9 cellular contexts compared by ENCODE assay signal in the genomic region with DNA sequence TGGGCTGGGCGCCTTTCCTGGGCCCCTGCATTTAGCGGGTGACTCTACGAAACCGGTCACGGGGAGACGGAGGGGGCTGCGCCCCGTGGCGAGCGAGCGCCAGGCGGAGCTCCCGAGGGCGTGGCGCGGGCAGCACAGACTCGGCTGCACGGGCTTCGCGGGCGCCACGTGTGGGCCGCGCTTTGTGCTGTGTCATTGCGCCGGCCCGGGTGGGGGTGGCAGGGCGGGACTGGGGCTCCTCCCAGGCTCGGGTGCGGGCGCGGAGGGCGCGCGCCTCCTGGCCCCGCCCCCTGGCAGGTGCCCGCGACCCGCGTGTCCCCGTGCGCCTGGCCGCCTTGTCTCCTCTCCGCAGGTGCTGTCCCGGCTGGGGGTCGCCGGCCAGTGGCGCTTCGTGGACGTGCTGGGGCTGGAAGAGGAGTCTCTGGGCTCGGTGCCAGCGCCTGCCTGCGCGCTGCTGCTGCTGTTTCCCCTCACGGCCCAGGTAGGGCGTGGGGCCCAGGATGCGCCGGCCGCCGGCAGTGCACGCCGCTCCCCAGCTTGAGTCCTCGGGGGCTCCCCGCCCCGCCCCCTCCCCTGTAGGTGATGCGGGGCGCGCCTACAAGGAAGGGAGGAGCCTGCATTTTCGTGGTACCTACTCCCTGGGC. TPM values are rescaled to one million over a fixed set of nuclear protein-coding genes. Genes with fewer than 3 reads are reported as not detected.
DNase-seq lines count a peak whose midpoint lies in the region; ATAC-seq and TF ChIP-seq lines count a peak whose summit lies in the region.
"Had no signal": no experiment of that assay in that cellular context is flagged by ENCODE, and none has a peak within 500 bp of the region (broad histone marks: within the 10 kb centered on the region; RNA-seq: fewer than 3 reads in every experiment).

No MANE protein-coding gene starts in this region.

- H3K27ac ChIP-seq in KMS-11 (peak overlapping the region; percentile 94), WERI-Rb-1 (peak overlapping the region; percentile 81)
- H3K27ac ChIP-seq in CD8-positive, alpha-beta memory T cell (ENCODE audit: low read depth, low read length) = no peak overlapping the region

- peaks cover 9% of the 10 kb centered on the region for H3K27me3 Mint-ChIP-seq in Caco-2 (ENCODE audit: insufficient read depth, unreplicated experiment)
- peaks cover 23 to 43% of the 10 kb centered on the region in 2 donors for H3K27me3 Mint-ChIP-seq in CD8-positive, alpha-beta memory T cell

- H3K9ac ChIP-seq in KMS-11 = peak overlapping the region; percentile 96

- DNase-seq in Caco-2 (peak; percentile 56 to 72), WERI-Rb-1 (peak; percentile 76), epidermal melanocyte (ENCODE audit: insufficient read length, low spot score) (peak; percentile 38), midbrain (lab: John Stamatoyannopoulos, UW) (peak; percentile 21), stromal cell of bone marrow (ENCODE audit: low read depth) (peak; percentile 20)
- no peak for DNase-seq in CD8-positive, alpha-beta memory T cell

- no peaks in the 10 kb centered on the region for H3K9me3 Mint-ChIP-seq in Caco-2 (ENCODE audit: unreplicated experiment)
- peaks cover 0 to 4% (median 3%) of the 10 kb centered on the region in 5 donors for H3K9me3 Mint-ChIP-seq in CD8-positive, alpha-beta memory T cell

- peak overlapping the region; percentile 69 for H3K4me3 Mint-ChIP-seq in Caco-2 (ENCODE audit: unreplicated experiment)
- H3K4me3 Mint-ChIP-seq in CD8-positive, alpha-beta memory T cell = peak overlapping the region in 3 of 7 donors; percentile 46 to 61 (median 61)

- peaks cover 32% of the 10 kb centered on the region for H3K36me3 Mint-ChIP-seq in Caco-2 (ENCODE audit: insufficient read depth, unreplicated experiment)
- H3K36me3 Mint-ChIP-seq in CD8-positive, alpha-beta memory T cell = peaks cover 0 to 3% (median 2%) of the 10 kb centered on the region in 3 donors

- BruUV-seq in Caco-2 (replicated peaks; lab: Mats Ljungman, UMichigan) = no TSS peak

- H3K4me1 Mint-ChIP-seq in Caco-2 (ENCODE audit: low read depth, unreplicated experiment) = peaks cover 17% of the 10 kb centered on the region
- peaks cover 6 to 16% (median 11%) of the 10 kb centered on the region in 3 donors for H3K4me1 Mint-ChIP-seq in CD8-positive, alpha-beta memory T cell

- ATAC-seq in GM19467 (IDR thresholded peaks at IDR 0.05; ENCODE audit: unreplicated experiment) = peak; percentile 48

- H3K4me3 ChIP-seq in Caco-2 (ENCODE audit: low read depth, low read length) (peak overlapping the region; percentile 63), KMS-11 (IDR thresholded peaks at IDR 0.05; ENCODE audit: insufficient read depth, low read depth, low read length) (peak overlapping the region; percentile 79), WERI-Rb-1 (ENCODE audit: low read depth, low read length) (peak overlapping the region; percentile 69)
- H3K4me3 ChIP-seq in CD8-positive, alpha-beta memory T cell (ENCODE audit: low read length) = no peak overlapping the region

- peak overlapping the region; percentile 94 for H3K4me2 ChIP-seq in KMS-11

- POLR2A ChIA-PET in Caco-2 (lab: Charles Lee) = interaction anchor here (0.6 to 1.8 kb wide), 4 partner anchors 34 to 326 kb away, joined by 3 to 9 read pairs (median 5); a partner anchor contains a TSS
- POLR2A ChIA-PET in CD8-positive, alpha-beta memory T cell (lab: Charles Lee) = no interaction called here

- H2AFZ ChIP-seq in KMS-11 (ENCODE audit: low read depth) = peak overlapping the region; percentile 73; the same call in 1 of the 2 replicates

- H3K27ac Mint-ChIP-seq in Caco-2 (ENCODE audit: unreplicated experiment) = no peak overlapping the region
- peak overlapping the region in 1 of 8 donors; percentile 67 for H3K27ac Mint-ChIP-seq in CD8-positive, alpha-beta memory T cell

- intact Hi-C loops in Caco-2 (cut with micrococcal nuclease; ENCODE audit: unreplicated experiment) = no loop called here

- no peaks in the 10 kb centered on the region for H4K20me1 ChIP-seq in KMS-11 (ENCODE audit: insufficient read depth)

- CTCF ChIA-PET in Caco-2 (lab: Charles Lee) = interaction anchor here (0.9 to 1.6 kb wide), 4 partner anchors 43 to 363 kb away, joined by 3 to 5 read pairs (median 4); a partner anchor contains a TSS
- CTCF ChIA-PET in CD8-positive, alpha-beta memory T cell (lab: Charles Lee) = no interaction called here

- peaks cover 13% of the 10 kb centered on the region for H3K4me1 ChIP-seq in Caco-2
- peaks cover 30% of the 10 kb centered on the region for H3K4me1 ChIP-seq in KMS-11 (ENCODE audit: low read depth, poor library complexity, severe bottlenecking)
- H3K4me1 ChIP-seq in CD8-positive, alpha-beta memory T cell (ENCODE audit: insufficient read depth, low read length) = no peaks in the 10 kb centered on the region

- H3K79me2 ChIP-seq in KMS-11 (ENCODE audit: insufficient read depth, low read depth) = peaks cover 28% of the 10 kb centered on the region

- TF ChIP-seq CTCF in Caco-2 (IDR thresholded peaks at IDR 0.05; ENCODE audit: insufficient read depth in 1 of 2, low read depth in 1 of 2, low read length in 1 of 2, severe bottlenecking in 1 of 2, unreplicated experiment in 1 of 2) = no peak
- TF ChIP-seq CTCF in KMS-11 (conservative IDR thresholded peaks at IDR 0.05; ENCODE audit: low read depth, low read length) = no peak
- no peak for TF ChIP-seq CTCF in WERI-Rb-1 (IDR thresholded peaks at IDR 0.05; ENCODE audit: low read depth, low read length)

- H3K36me3 ChIP-seq in Caco-2 (ENCODE audit: control insufficient read depth, insufficient read depth, low read length) (no peaks in the 10 kb centered on the region), KMS-11 (ENCODE audit: insufficient read depth) (peaks cover 14% of the 10 kb centered on the region; the same call in 1 of the 2 replicates), WERI-Rb-1 (peaks cover 50% of the 10 kb centered on the region)
- H3K36me3 ChIP-seq in CD8-positive, alpha-beta memory T cell (ENCODE audit: insufficient read depth, low read length) = no peaks in the 10 kb centered on the region

- H3K27me3 ChIP-seq in Caco-2 (replicated peaks; ENCODE audit: control insufficient read depth, insufficient read depth, low read length) = no peaks in the 10 kb centered on the region
- no peaks in the 10 kb centered on the region for H3K27me3 ChIP-seq in KMS-11 (ENCODE audit: insufficient read depth, low read depth)
- H3K27me3 ChIP-seq in WERI-Rb-1 (ENCODE audit: insufficient read depth, low read depth, severe bottlenecking) = no peaks in the 10 kb centered on the region
- H3K27me3 ChIP-seq in CD8-positive, alpha-beta memory T cell (ENCODE audit: insufficient read depth, low read length, poor library complexity, severe bottlenecking) = no peaks in the 10 kb centered on the region

- H3K9me3 ChIP-seq in Caco-2 (no peaks in the 10 kb centered on the region), WERI-Rb-1 (ENCODE audit: severe bottlenecking) (no peaks in the 10 kb centered on the region)
- H3K9me3 ChIP-seq in CD8-positive, alpha-beta memory T cell (ENCODE audit: low read length) = no peaks in the 10 kb centered on the region

RNA-seq across cellular contexts. Expression of a gene that starts 0.7 kb away (rescaled TPM):
- total RNA-seq in Caco-2 (2022) = 198 and 233 TPM in 2 replicates
- total RNA-seq in CD8-positive, alpha-beta memory T cell = under 1 TPM; 0.75 to 0.83 TPM
- not detected for polyA plus RNA-seq in CD8-positive, alpha-beta memory T cell
- total RNA-seq: SK-MEL-5 had no signal

RNA-seq across cellular contexts. Expression of a gene that starts 43.0 kb away (rescaled TPM):
- 80.7 and 88.6 TPM in 2 replicates for total RNA-seq in Caco-2 (2022)
- 1 to 10 TPM in 1 of 2 experiments, under 1 TPM in 1; 0.86 to 1.1 TPM for total RNA-seq in CD8-positive, alpha-beta memory T cell
- polyA plus RNA-seq in CD8-positive, alpha-beta memory T cell = not detected

Comparison
In these comparisons a context has a peak if more than half of its experiments do, and no peak if none do; other contexts are left out.
1. DNase-seq: peak in Caco-2 (2 of 2), WERI-Rb-1 (single experiment), epidermal melanocyte (single experiment), midbrain (single experiment) and stromal cell of bone marrow (single experiment); none in CD8-positive, alpha-beta memory T cell (0 of 5).
2. RNA of a gene that starts 0.7 kb away (total RNA-seq): 198 to 233 TPM in Caco-2; 0.75 to 0.83 TPM in CD8-positive, alpha-beta memory T cell; every median in the first group is over 100 times any median in the second.
3. RNA of a gene that starts 43.0 kb away (total RNA-seq): 80.7 to 88.6 TPM in Caco-2; 0.86 to 1.1 TPM in CD8-positive, alpha-beta memory T cell; every median in the first group is over 10 times any median in the second.